Comparison of ENCODE assay signal across 20 cellular contexts in genomic region chrX:367349-367748, GRCh38.
"Had no signal": no experiment of that assay in that cellular context is flagged by ENCODE, and none has a peak within 500 bp of the region (broad histone marks: within the 10 kb centered on the region; RNA-seq: fewer than 3 reads in every experiment).

No MANE protein-coding gene starts in this region.

- H3K27ac ChIP-seq: sigmoid colon, thoracic aorta, vagina had no signal

- DNase-seq: activated CD4-positive, alpha-beta T cell treated with anti-CD3 and anti-CD28 coated beads, Interleukin-2, amount 50 U/mL, for 1 hour; activated CD4-positive, CD25-positive, alpha-beta regulatory T cell; activated naive CD4-positive, alpha-beta T cell treated with anti-CD3 and anti-CD28 coated beads, Interleukin-2, amount 10 ng/mL, durations not matched to agents 7 days and 5 days; endodermal cell; erythroblast; immature natural killer cell; left colon; mammary epithelial cell; naive thymus-derived CD8-positive, alpha-beta T cell; nucleus accumbens; sigmoid colon; stimulated activated CD4-positive, alpha-beta T cell treated with anti-CD3 and anti-CD28 coated beads, Interleukin-4, amount 100 ng/mL, for 1 hour; stimulated activated CD8-positive, alpha-beta memory T cell treated with anti-CD3 and anti-CD28 coated beads, Interleukin-4, amount 100 ng/mL, for 48 hours; stimulated activated naive CD8-positive, alpha-beta T cell treated with anti-CD3 and anti-CD28 coated beads, Interleukin-15, Interleukin-2, amounts not matched to agents 100 U/mL and 50 U/mL, for 24 hours; T-cell; T1000 had no signal

- H3K4me3 ChIP-seq: sigmoid colon, thoracic aorta, vagina had no signal

- ATAC-seq: left colon; naive thymus-derived CD8-positive, alpha-beta T cell; stimulated activated naive CD8-positive, alpha-beta T cell treated with anti-CD3 and anti-CD28 coated beads, Interleukin-15, Interleukin-2, amounts not matched to agents 100 U/mL and 50 U/mL, for 24 hours; T-cell had no signal

- H3K4me3 Mint-ChIP-seq: activated naive CD4-positive, alpha-beta T cell treated with anti-CD3 and anti-CD28 coated beads, Interleukin-2, amount 10 ng/mL, durations not matched to agents 7 days and 5 days; endodermal cell; immature natural killer cell; T-cell had no signal

- H3K4me1 ChIP-seq: sigmoid colon, vagina had no signal

- H3K9me3 Mint-ChIP-seq: endodermal cell, T-cell had no signal

- H3K36me3 ChIP-seq: sigmoid colon, vagina had no signal

- H3K27me3 ChIP-seq: vagina had no signal

- H3K27ac Mint-ChIP-seq: activated naive CD4-positive, alpha-beta T cell treated with anti-CD3 and anti-CD28 coated beads, Interleukin-2, amount 10 ng/mL, durations not matched to agents 7 days and 5 days; activated T-helper 2 cell treated with anti-CD3 and anti-CD28 coated beads, Interferon-gamma antibody, Interleukin-2, Interleukin-4, amounts not matched to agents 10 μg/mL and 5 μg/mL and 100 μg/mL, durations not matched to agents 14 hours and 24 hours and 36 hours; progenitor cell of endocrine pancreas; T-cell had no signal

- H3K9me3 ChIP-seq: sigmoid colon, thoracic aorta, vagina had no signal
